ENCODE assay signal across 14 cellular contexts in the genomic region with DNA sequence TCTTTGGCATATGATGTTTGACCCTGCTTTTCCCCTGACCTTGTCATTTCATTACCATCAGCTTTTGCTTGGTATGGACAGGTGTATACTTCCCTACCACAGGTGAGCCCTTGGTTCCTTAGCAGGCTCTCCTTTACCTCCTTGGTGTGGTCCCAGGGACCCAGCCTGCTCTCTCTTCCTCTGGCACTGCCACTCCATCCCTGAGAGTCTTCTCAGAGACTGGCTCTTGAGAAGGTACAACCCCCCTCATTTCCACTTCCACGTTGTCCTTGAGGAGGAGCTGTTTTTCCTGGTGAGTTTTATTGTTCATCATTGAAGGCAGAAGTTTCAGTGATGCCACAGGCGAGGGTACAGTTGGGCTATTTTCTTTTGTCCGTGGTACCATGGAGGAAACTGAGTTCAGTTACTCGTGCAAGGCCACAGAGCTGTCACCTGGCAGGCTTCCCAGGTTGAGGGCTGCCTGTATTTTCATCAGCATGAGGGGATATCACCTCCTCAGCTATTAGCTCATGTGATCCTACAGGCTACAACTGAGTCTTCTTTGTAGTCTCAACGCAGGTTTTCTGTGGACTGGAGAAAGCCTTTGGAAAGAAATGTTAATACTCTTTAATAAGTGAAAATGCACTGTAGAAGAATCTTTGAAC.
"Had no signal": no experiment of that assay in that cellular context is flagged by ENCODE, and none has a peak within 500 bp of the region (broad histone marks: within the 10 kb centered on the region; RNA-seq: fewer than 3 reads in every experiment).

No MANE protein-coding gene starts in this region.

- H3K4me3 Mint-ChIP-seq: activated B cell treated with CpG ODN at 0.5 μM for 24 hours; activated CD4-positive, alpha-beta T cell treated with anti-CD3 and anti-CD28 coated beads, Interleukin-2, amount 10 ng/mL, durations not matched to agents 7 days and 5 days; T-helper 17 cell had no signal

- H3K36me3 ChIP-seq: gastrocnemius medialis, ovary had no signal

- H3K27me3 Mint-ChIP-seq: activated B cell treated with CpG ODN at 0.5 μM for 24 hours; activated CD4-positive, alpha-beta T cell treated with anti-CD3 and anti-CD28 coated beads, Interleukin-2, amount 10 ng/mL, durations not matched to agents 7 days and 5 days; T-helper 17 cell had no signal

- H3K9me3 ChIP-seq: body of pancreas, gastrocnemius medialis, ovary, stomach had no signal

- H3K4me3 ChIP-seq: body of pancreas, gastrocnemius medialis, ovary, stomach had no signal

- H3K27ac ChIP-seq: body of pancreas, ovary, stomach had no signal

- H3K9me3 Mint-ChIP-seq: activated B cell treated with CpG ODN at 0.5 μM for 24 hours; activated CD4-positive, alpha-beta T cell treated with anti-CD3 and anti-CD28 coated beads, Interleukin-2, amount 10 ng/mL, durations not matched to agents 7 days and 5 days had no signal

- H3K27ac Mint-ChIP-seq: activated B cell treated with CpG ODN at 0.5 μM for 24 hours had no signal

- H3K27me3 ChIP-seq: body of pancreas, gastrocnemius medialis, ovary, stomach had no signal

- ATAC-seq: body of pancreas, gastrocnemius medialis, T-helper 17 cell had no signal

- H3K4me1 ChIP-seq: body of pancreas had no signal

- DNase-seq: activated B cell treated with CpG ODN at 0.5 μM for 24 hours; activated CD4-positive, alpha-beta T cell treated with anti-CD3 and anti-CD28 coated beads, Interleukin-2, amount 10 ng/mL, durations not matched to agents 7 days and 5 days; activated naive CD4-positive, alpha-beta T cell; activated T-cell treated with anti-CD3 and anti-CD28 coated beads, Interleukin-2, amount 50 U/mL, for 48 hours; body of pancreas; effector memory CD4-positive, alpha-beta T cell; gastrocnemius medialis; hippocampal formation; kidney glomerular epithelial cell; ovary; stimulated activated CD4-positive, alpha-beta T cell treated with anti-CD3 and anti-CD28 coated beads, Interleukin-15, amount 100 ng/mL, for 24 hours; stimulated activated CD4-positive, alpha-beta T cell treated with anti-CD3 and anti-CD28 coated beads, Interleukin-4, amount 100 ng/mL, for 24 hours; stomach; T-helper 17 cell had no signal
